12 cellular contexts compared by ENCODE assay signal in genomic region chr12:47111854-47112253, GRCh38.
"Had no signal": no experiment of that assay in that cellular context is flagged by ENCODE, and none has a peak within 500 bp of the region (broad histone marks: within the 10 kb centered on the region; RNA-seq: fewer than 3 reads in every experiment).

No MANE protein-coding gene starts in this region.

- H3K27ac ChIP-seq: heart left ventricle, psoas muscle, right lobe of liver, thyroid gland had no signal

- H3K4me3 Mint-ChIP-seq: activated B cell treated with CpG ODN at 0.5 μM for 24 hours; dendritic cell treated with granulocyte-macrophage colony-stimulating factor and Interleukin-4, amounts not matched to agents 40 ng/mL and 50 ng/mL, for 4 days; neural crest cell had no signal

- H3K36me3 ChIP-seq: heart left ventricle, right lobe of liver, thyroid gland had no signal

- H3K9me3 Mint-ChIP-seq: activated B cell treated with CpG ODN at 0.5 μM for 24 hours; dendritic cell treated with granulocyte-macrophage colony-stimulating factor and Interleukin-4, amounts not matched to agents 40 ng/mL and 50 ng/mL, for 4 days; neural crest cell had no signal

- DNase-seq: activated B cell treated with CpG ODN at 0.5 μM for 24 hours; activated CD4-positive, alpha-beta T cell treated with anti-CD3 and anti-CD28 coated beads, Interleukin-2, amount 50 U/mL, for 1 hour; aorta; cerebellar nuclear complex; effector memory CD4-positive, alpha-beta T cell; heart left ventricle; psoas muscle; right lobe of liver; SHP77 treated with DMSO at 0.1 percent for 48 hours; thyroid gland had no signal

- H3K27ac Mint-ChIP-seq: activated B cell treated with CpG ODN at 0.5 μM for 24 hours; dendritic cell treated with granulocyte-macrophage colony-stimulating factor and Interleukin-4, amounts not matched to agents 40 ng/mL and 50 ng/mL, for 4 days had no signal

- ATAC-seq: heart left ventricle, psoas muscle, right lobe of liver had no signal

- H3K9me3 ChIP-seq: heart left ventricle, psoas muscle, right lobe of liver, thyroid gland had no signal

- H3K27me3 Mint-ChIP-seq: activated B cell treated with CpG ODN at 0.5 μM for 24 hours; dendritic cell treated with granulocyte-macrophage colony-stimulating factor and Interleukin-4, amounts not matched to agents 40 ng/mL and 50 ng/mL, for 4 days had no signal

- H3K4me1 Mint-ChIP-seq: activated B cell treated with CpG ODN at 0.5 μM for 24 hours had no signal
